ENCODE assay signal across 18 cellular contexts in genomic region chr12:104292872-104293794, GRCh38. TPM values are rescaled to one million over a fixed set of nuclear protein-coding genes. Genes with fewer than 3 reads are reported as not detected.
DNase-seq lines count a peak whose midpoint lies in the region; ATAC-seq and TF ChIP-seq lines count a peak whose summit lies in the region.
"Had no signal": no experiment of that assay in that cellular context is flagged by ENCODE, and none has a peak within 500 bp of the region (broad histone marks: within the 10 kb centered on the region; RNA-seq: fewer than 3 reads in every experiment).

No MANE protein-coding gene starts in this region.

- TF ChIP-seq POLR2A in breast epithelium (IDR thresholded peaks at IDR 0.05), result no peak

- peak overlapping the region; percentile 79 for H3K9ac ChIP-seq in adipocyte (ENCODE audit: low read length)

- H3K27ac ChIP-seq in breast epithelium, result no peak overlapping the region
- H3K27ac ChIP-seq: colonic mucosa, lower lobe of right lung, Peyer's patch, prostate gland had no signal

- DNase-seq in MCF 10A (ENCODE audit: unreplicated experiment) (no peak), breast epithelium (ENCODE audit: low spot score in 2 of 2) (no peak), adipocyte (ENCODE audit: low read depth) (peak; percentile 43), fibroblast of villous mesenchyme (ENCODE audit: low read depth) (no peak), type B pancreatic cell (ENCODE audit: extremely low spot score, unreplicated experiment) (no peak), left lobe of liver (ENCODE audit: low spot score) (no peak), KBM-7 (no peak)
- no peak for DNase-seq in activated effector memory CD4-positive, alpha-beta T cell treated with Interleukin-2 at 50 U/mL for 16 hours
- DNase-seq: activated CD8-positive, alpha-beta T cell treated with anti-CD3 and anti-CD28 coated beads for 36 hours; activated T-cell treated with anti-CD3 and anti-CD28 coated beads, Interleukin-2, amount 50 U/mL, for 72 hours; naive thymus-derived CD4-positive, alpha-beta T cell; Peyer's patch; stimulated activated CD4-positive, alpha-beta T cell treated with anti-CD3 and anti-CD28 coated beads, Interleukin-12 subunit alpha, Interleukin-12 subunit beta, amount 100 ng/mL, for 4 hours; stimulated activated naive CD4-positive, alpha-beta T cell had no signal

- no peak overlapping the region for H3K4me3 Mint-ChIP-seq in MCF 10A (ENCODE audit: unreplicated experiment)
- peak overlapping the region; percentile 23 for H3K4me3 Mint-ChIP-seq in type B pancreatic cell
- H3K4me3 Mint-ChIP-seq: activated CD8-positive, alpha-beta T cell treated with anti-CD3 and anti-CD28 coated beads for 36 hours; activated T-cell treated with anti-CD3 and anti-CD28 coated beads, Interleukin-2, amount 50 U/mL, for 72 hours; naive thymus-derived CD4-positive, alpha-beta T cell had no signal

- no peak for TF ChIP-seq CTCF in MCF 10A (IDR thresholded peaks at IDR 0.05; ENCODE audit: unreplicated experiment)
- TF ChIP-seq CTCF in breast epithelium (IDR thresholded peaks at IDR 0.05), result no peak
- no peak for TF ChIP-seq CTCF in fibroblast of villous mesenchyme (IDR thresholded peaks at IDR 0.05; ENCODE audit: insufficient read depth, low read depth, low read length)
- no peak for TF ChIP-seq CTCF in type B pancreatic cell (conservative IDR thresholded peaks at IDR 0.05)

- intact Hi-C loops in MCF 10A (cut with micrococcal nuclease), result no loop called here
- intact Hi-C loops in breast epithelium (cut with DNase I; ENCODE audit: low total_unique reads), result no loop called here

- CTCF ChIA-PET in MCF 10A (lab: Yijun Ruan, JAX), result interaction anchor here (0.6 to 2.9 kb wide), 7 partner anchors 20 to 116 kb away, joined by 3 to 25 read pairs (median 4); no protein-coding TSS in a partner anchor

- H3K27ac Mint-ChIP-seq in MCF 10A (ENCODE audit: low read depth, unreplicated experiment), result peak overlapping the region; percentile 39
- peak overlapping the region; percentile 89 for H3K27ac Mint-ChIP-seq in type B pancreatic cell
- H3K27ac Mint-ChIP-seq: activated CD8-positive, alpha-beta T cell treated with anti-CD3 and anti-CD28 coated beads for 36 hours; activated T-cell treated with anti-CD3 and anti-CD28 coated beads, Interleukin-2, amount 50 U/mL, for 72 hours; naive thymus-derived CD4-positive, alpha-beta T cell had no signal

- H3K9me3 ChIP-seq in breast epithelium (no peaks in the 10 kb centered on the region), adipocyte (ENCODE audit: control insufficient read depth, low read length) (no peaks in the 10 kb centered on the region)
- H3K9me3 ChIP-seq: Caco-2, colonic mucosa, lower lobe of right lung, Peyer's patch, prostate gland had no signal

- H3K36me3 ChIP-seq in breast epithelium (no peaks in the 10 kb centered on the region), adipocyte (ENCODE audit: control insufficient read depth, insufficient read depth, low read length, severe bottlenecking) (peaks cover 84% of the 10 kb centered on the region)
- H3K36me3 ChIP-seq: colonic mucosa, prostate gland had no signal

- peaks cover 28% of the 10 kb centered on the region for H3K4me1 Mint-ChIP-seq in MCF 10A (ENCODE audit: insufficient read depth, unreplicated experiment)
- peaks cover 16% of the 10 kb centered on the region for H3K4me1 Mint-ChIP-seq in type B pancreatic cell (ENCODE audit: unreplicated experiment)

- H3K27me3 ChIP-seq in breast epithelium (no peaks in the 10 kb centered on the region), adipocyte (replicated peaks; ENCODE audit: control insufficient read depth, insufficient read depth, low read length) (no peaks in the 10 kb centered on the region)
- H3K27me3 ChIP-seq: colonic mucosa, Peyer's patch had no signal

- H3K9me3 Mint-ChIP-seq in MCF 10A (ENCODE audit: unreplicated experiment) (no peaks in the 10 kb centered on the region), type B pancreatic cell (no peaks in the 10 kb centered on the region)
- H3K9me3 Mint-ChIP-seq: activated CD8-positive, alpha-beta T cell treated with anti-CD3 and anti-CD28 coated beads for 36 hours; activated T-cell treated with anti-CD3 and anti-CD28 coated beads, Interleukin-2, amount 50 U/mL, for 72 hours had no signal

- peaks cover 0 to 5% of the 10 kb centered on the region in 2 donors for H3K4me1 ChIP-seq in breast epithelium
- H3K4me1 ChIP-seq in adipocyte (ENCODE audit: control insufficient read depth, insufficient read depth, low read length), result peaks cover 47% of the 10 kb centered on the region

- no TSS peak for BruUV-seq in MCF 10A (replicated peaks; lab: Mats Ljungman, UMichigan)

- H3K4me3 ChIP-seq in breast epithelium (no peak overlapping the region), adipocyte (ENCODE audit: low read length) (peak overlapping the region; percentile 67), fibroblast of villous mesenchyme (ENCODE audit: low read depth, low read length) (peak overlapping the region; percentile 25)
- H3K4me3 ChIP-seq: colonic mucosa, lower lobe of right lung, Peyer's patch, prostate gland had no signal

- no peak for ATAC-seq in left lobe of liver
- ATAC-seq: activated CD8-positive, alpha-beta T cell treated with anti-CD3 and anti-CD28 coated beads for 36 hours; activated T-cell treated with anti-CD3 and anti-CD28 coated beads, Interleukin-2, amount 50 U/mL, for 72 hours; lower lobe of right lung; naive thymus-derived CD4-positive, alpha-beta T cell had no signal

- H3K36me3 Mint-ChIP-seq in MCF 10A (ENCODE audit: insufficient read depth, unreplicated experiment) (peaks cover 81% of the 10 kb centered on the region), type B pancreatic cell (peaks cover 42% of the 10 kb centered on the region)

- POLR2A ChIA-PET in MCF 10A (lab: Yijun Ruan, JAX), result interaction anchor here (0.8 to 10.1 kb wide), 6 partner anchors 8 to 155 kb away, joined by 3 to 417 read pairs (median 4); partner anchors contain the start of genes EID3, NFYB and TXNRD1

- no peaks in the 10 kb centered on the region for H3K27me3 Mint-ChIP-seq in MCF 10A (ENCODE audit: insufficient read depth, unreplicated experiment)
- no peaks in the 10 kb centered on the region for H3K27me3 Mint-ChIP-seq in type B pancreatic cell
- H3K27me3 Mint-ChIP-seq: activated CD8-positive, alpha-beta T cell treated with anti-CD3 and anti-CD28 coated beads for 36 hours; naive thymus-derived CD4-positive, alpha-beta T cell had no signal

- in situ Hi-C loops in KBM-7 (cut with MboI; ENCODE audit: low pct_unique_long_range_greater_than_20kb, low sequenced_read_pairs), result no loop called here

RNA-seq across cellular contexts. Expression of gene EID3, which starts 10.4 kb away (rescaled TPM):
- 1.6 and 3.0 TPM in 2 replicates for total RNA-seq in MCF 10A (2022)
- total RNA-seq in breast epithelium, result 10 to 100 TPM in 2 of 3 donors, 1 to 10 TPM in 1; 6.7 to 13.3 (median 12.1) TPM
- total RNA-seq in fibroblast of villous mesenchyme, result 11.6 and 25.0 TPM in 2 replicates
- 2.9 and 7.3 TPM in 2 replicates for total RNA-seq in type B pancreatic cell (ENCODE audit: low replicate concordance)
- total RNA-seq in left lobe of liver, result 1.4 TPM

Comparison
In these comparisons a context has a peak if more than half of its experiments do, and no peak if none do; other contexts are left out.
1. H3K4me3 ChIP-seq: peak in adipocyte (single experiment) and fibroblast of villous mesenchyme (single experiment); none in breast epithelium (0 of 3).